Comparison of ENCODE assay signal across 23 cellular contexts in the genomic region with DNA sequence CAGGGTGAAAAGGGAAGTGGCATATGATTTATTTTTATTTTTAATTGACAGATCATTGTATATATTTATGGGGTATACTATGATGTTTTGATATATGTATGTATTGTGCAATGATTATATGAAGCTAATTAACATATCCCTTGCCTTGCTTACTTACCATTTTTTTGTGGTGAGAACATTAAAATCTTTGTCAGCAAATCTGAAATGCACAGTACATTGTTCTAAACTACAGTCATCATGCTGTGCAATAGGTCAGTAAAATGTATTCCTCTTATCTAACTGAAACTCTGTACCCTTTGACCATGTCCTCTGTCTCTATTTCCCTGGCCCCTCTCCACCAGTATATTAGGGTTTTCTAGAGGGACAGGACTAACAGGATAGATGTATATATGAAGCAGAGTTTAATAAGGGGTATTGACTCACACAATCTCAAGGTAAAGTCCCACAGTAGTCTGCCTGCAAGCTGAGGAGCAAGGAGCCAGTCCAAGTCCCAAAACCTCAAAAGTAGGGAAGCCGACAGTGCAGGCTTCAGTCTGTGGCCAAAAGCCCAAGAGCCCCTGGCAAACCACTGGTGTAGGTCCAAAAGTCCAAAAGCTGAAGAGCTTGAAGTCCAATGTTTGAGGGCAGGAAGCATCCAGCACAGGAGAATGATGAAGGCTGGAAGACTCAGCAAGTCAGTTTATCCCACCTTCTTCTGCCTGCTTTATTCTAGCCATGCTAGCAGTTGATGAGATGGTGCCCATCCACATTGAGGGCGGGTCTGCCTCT.
DNase-seq lines count a peak whose midpoint lies in the region; ATAC-seq, FAIRE-seq and TF ChIP-seq lines count a peak whose summit lies in the region.
"Had no signal": no experiment of that assay in that cellular context is flagged by ENCODE, and none has a peak within 500 bp of the region (broad histone marks: within the 10 kb centered on the region; RNA-seq: fewer than 3 reads in every experiment).

No MANE protein-coding gene starts in this region.

- no peak overlapping the region for H3K9ac ChIP-seq in BLaER1
- H3K9ac ChIP-seq in liver (ENCODE audit: low read depth in 1 of 2, low read length in 2 of 2) = no peak overlapping the region
- H3K9ac ChIP-seq: GM23248 had no signal

- H3K27ac ChIP-seq in BLaER1 (no peak overlapping the region), liver (ENCODE audit: low read depth in 1 of 2, low read length in 2 of 2) (no peak overlapping the region)
- H3K27ac ChIP-seq: 22Rv1, GM23248 had no signal

- H3K4me3 Mint-ChIP-seq in activated T-helper 17 cell treated with anti-CD3 and anti-CD28 coated beads, Interleukin-2, amount 50 U/mL, for 72 hours = no peak overlapping the region
- H3K4me3 Mint-ChIP-seq: B cell; CD4-positive, alpha-beta memory T cell had no signal

- no peak overlapping the region for H3K27ac Mint-ChIP-seq in activated T-helper 17 cell treated with anti-CD3 and anti-CD28 coated beads, Interleukin-2, amount 50 U/mL, for 72 hours
- H3K27ac Mint-ChIP-seq: B cell; CD4-positive, alpha-beta memory T cell had no signal

- H3K4me3 ChIP-seq in BLaER1 (no peak overlapping the region), bronchial epithelial cell (ENCODE audit: low read depth, low read length) (no peak overlapping the region), liver (ENCODE audit: low read depth in 1 of 3, low read length in 3 of 3) (no peak overlapping the region)
- H3K4me3 ChIP-seq: GM23248 had no signal

- H3K9me3 Mint-ChIP-seq in activated T-helper 17 cell treated with anti-CD3 and anti-CD28 coated beads, Interleukin-2, amount 50 U/mL, for 72 hours = peaks cover 15% of the 10 kb centered on the region

- ATAC-seq in GM19463 (IDR thresholded peaks at IDR 0.05; ENCODE audit: unreplicated experiment) = no peak
- ATAC-seq in activated T-helper 17 cell treated with anti-CD3 and anti-CD28 coated beads, Interleukin-2, amount 50 U/mL, for 72 hours (replicated peaks) = no peak
- ATAC-seq in left colon = no peak

- H3K36me3 ChIP-seq in BLaER1 (no peaks in the 10 kb centered on the region), bronchial epithelial cell (ENCODE audit: control insufficient read depth, insufficient read depth, low read length) (no peaks in the 10 kb centered on the region), liver (ENCODE audit: control insufficient read depth in 4 of 4, insufficient read depth in 3 of 4, low read depth in 1 of 4, low read length in 3 of 4) (no peaks in the 10 kb centered on the region)

- intact Hi-C loops in left colon (cut with DNase I, micrococcal nuclease) = no loop called here

- H3K27me3 ChIP-seq in BLaER1 (no peaks in the 10 kb centered on the region), bronchial epithelial cell (ENCODE audit: control insufficient read depth, insufficient read depth, low read length) (no peaks in the 10 kb centered on the region), liver (ENCODE audit: control insufficient read depth in 4 of 4, insufficient read depth in 4 of 4, low read length in 3 of 4) (no peaks in the 10 kb centered on the region)

- TF ChIP-seq RAD21 in liver (IDR thresholded peaks at IDR 0.05) = peak in 1 of 2 donors; percentile 9

- peaks cover 14% of the 10 kb centered on the region for H3K4me1 ChIP-seq in BLaER1
- peaks cover 0 to 20% (median 10%) of the 10 kb centered on the region in 4 donors for H3K4me1 ChIP-seq in liver (ENCODE audit: control insufficient read depth in 4 of 4, insufficient read depth in 4 of 4, low read length in 3 of 4)

- H3K9me3 ChIP-seq in BLaER1 (no peaks in the 10 kb centered on the region), liver (ENCODE audit: control insufficient read depth in 4 of 4, low read length in 3 of 4) (no peaks in the 10 kb centered on the region)

- no peaks in the 10 kb centered on the region for H4K20me1 ChIP-seq in BLaER1

- no peaks in the 10 kb centered on the region for H3K4me1 Mint-ChIP-seq in activated T-helper 17 cell treated with anti-CD3 and anti-CD28 coated beads, Interleukin-2, amount 50 U/mL, for 72 hours
- H3K4me1 Mint-ChIP-seq: B cell; CD4-positive, alpha-beta memory T cell had no signal

- peak overlapping the region; percentile 8; the same call in 1 of the 2 replicates for H3K4me2 ChIP-seq in BLaER1

- 63% methylated on average over 2 of the region's 2 CpGs for WGBS in liver

- peak; percentile 36 for FAIRE-seq in HTR-8/SVneo (lab: Jason Lieb, UNC)
- no peak for FAIRE-seq in bronchial epithelial cell (lab: Jason Lieb, UNC)
- FAIRE-seq: A204.1, GM12891, H1 had no signal

- DNase-seq in HTR-8/SVneo (ENCODE audit: insufficient read length, low spot score) (no peak), bronchial epithelial cell (ENCODE audit: low read depth) (peak; percentile 23), NCI-H2171 (lab: John Stamatoyannopoulos, UW) (no peak), left colon (no peak)
- DNase-seq: C1 segment of cervical spinal cord; Calu3; CD4-positive, alpha-beta memory T cell; COR-L47; DMS53; DMS79 treated with DMSO at 0.1 percent for 48 hours; GF-D8; H7; HCEC 1CT had no signal

- no peak for TF ChIP-seq CTCF in bronchial epithelial cell (IDR thresholded peaks at IDR 0.05; ENCODE audit: insufficient read depth, low read length, severe bottlenecking)
- TF ChIP-seq CTCF in liver (IDR thresholded peaks at IDR 0.05; ENCODE audit: low read depth, low read length, missing input control) = no peak

- H3K27me3 Mint-ChIP-seq in activated T-helper 17 cell treated with anti-CD3 and anti-CD28 coated beads, Interleukin-2, amount 50 U/mL, for 72 hours = no peaks in the 10 kb centered on the region
- H3K27me3 Mint-ChIP-seq: B cell; CD4-positive, alpha-beta memory T cell had no signal

- no peaks in the 10 kb centered on the region for H3K36me3 Mint-ChIP-seq in activated T-helper 17 cell treated with anti-CD3 and anti-CD28 coated beads, Interleukin-2, amount 50 U/mL, for 72 hours (ENCODE audit: low read depth)
- H3K36me3 Mint-ChIP-seq: CD4-positive, alpha-beta memory T cell had no signal

TF ChIP-seq in liver, 16 proteins besides CTCF, POLR2A, EP300 and RAD21:
- TF ChIP-seq HNF4G (IDR thresholded peaks at IDR 0.05) (peak; percentile 76), HNF4A (conservative IDR thresholded peaks at IDR 0.05) (peak; percentile 89 to 96), NR2F2 (IDR thresholded peaks at IDR 0.05) (no peak), RXRA (IDR thresholded peaks at IDR 0.05) (peak; percentile 40 to 47), EGR1 (IDR thresholded peaks at IDR 0.05; ENCODE audit: low read depth in 2 of 2) (no peak), SP1 (IDR thresholded peaks at IDR 0.05) (peak; percentile 53)
